ENCODE assay signal across 8 cellular contexts in the genomic region with DNA sequence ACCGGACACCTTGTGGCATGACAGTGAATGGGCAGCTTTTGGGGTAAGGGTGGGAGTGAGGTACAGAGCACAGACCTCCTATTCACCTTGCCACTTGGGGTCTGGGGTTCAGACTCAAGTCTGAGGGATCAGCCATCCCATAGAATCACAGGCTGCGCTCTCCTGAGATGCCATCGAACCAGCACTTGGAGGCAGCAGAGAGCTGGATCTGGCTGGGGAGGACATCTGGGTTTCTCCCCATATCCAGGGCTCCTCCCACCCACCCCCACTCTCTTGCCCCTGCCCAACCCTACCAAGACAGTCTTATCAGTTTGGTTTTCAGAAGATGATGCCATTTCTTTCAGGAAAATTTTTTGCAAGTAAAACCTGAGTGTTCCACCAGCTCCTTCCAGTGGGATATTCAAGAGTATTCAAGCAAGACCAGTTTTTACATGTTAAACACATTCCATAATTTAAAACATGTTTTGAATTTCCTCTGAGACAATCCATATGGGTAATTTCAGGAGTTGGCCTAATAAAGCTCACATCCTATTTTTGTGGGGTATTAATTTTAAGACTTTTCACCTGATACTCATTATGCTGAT. TPM values are rescaled to one million over a fixed set of nuclear protein-coding genes. Genes with fewer than 3 reads are reported as not detected.
A peak's percentile ranks its signal among the peaks of the same experiment; 100 is the strongest.
DNase-seq lines count a peak whose midpoint lies in the region; ATAC-seq and TF ChIP-seq lines count a peak whose summit lies in the region.

No MANE protein-coding gene starts in this region.

- peaks cover 1% of the 10 kb centered on the region for H3K27me3 Mint-ChIP-seq in activated CD4-positive, alpha-beta memory T cell treated with anti-CD3 and anti-CD28 coated beads for 36 hours

- H3K4me1 ChIP-seq in A673 (ENCODE audit: insufficient read depth, low read length, poor library complexity, severe bottlenecking), result no peaks in the 10 kb centered on the region

- ATAC-seq in HG03432 (IDR thresholded peaks at IDR 0.05; ENCODE audit: unreplicated experiment), result no peak
- no peak for ATAC-seq in HG02852 (IDR thresholded peaks at IDR 0.05; ENCODE audit: unreplicated experiment)

- no peak overlapping the region for H3K4me3 Mint-ChIP-seq in activated CD4-positive, alpha-beta memory T cell treated with anti-CD3 and anti-CD28 coated beads for 36 hours

- H3K9me3 Mint-ChIP-seq in activated CD4-positive, alpha-beta memory T cell treated with anti-CD3 and anti-CD28 coated beads for 36 hours, result no peaks in the 10 kb centered on the region

- H3K4me1 Mint-ChIP-seq in activated CD4-positive, alpha-beta memory T cell treated with anti-CD3 and anti-CD28 coated beads for 36 hours (ENCODE audit: low read depth), result peaks cover under 1% of the 10 kb centered on the region

- peak; percentile 64 for TF ChIP-seq CTCF in A673 (conservative IDR thresholded peaks at IDR 0.05; ENCODE audit: low read depth, low read length)
- TF ChIP-seq CTCF in fibroblast of pulmonary artery (IDR thresholded peaks at IDR 0.05; ENCODE audit: low read length, missing control alignments), result peak; percentile 78

- H3K9me3 ChIP-seq in A673 (ENCODE audit: low read depth, low read length, poor library complexity, severe bottlenecking), result no peaks in the 10 kb centered on the region

- no peaks in the 10 kb centered on the region for H3K36me3 Mint-ChIP-seq in activated CD4-positive, alpha-beta memory T cell treated with anti-CD3 and anti-CD28 coated beads for 36 hours

- H3K4me3 ChIP-seq in A673 (ENCODE audit: low read depth, low read length, poor library complexity, severe bottlenecking), result no peak overlapping the region
- H3K4me3 ChIP-seq in fibroblast of pulmonary artery (replicated peaks; ENCODE audit: low read depth, low read length), result no peak overlapping the region

- CTCF ChIA-PET in A673 (lab: Charles Lee), result interaction anchor here (0.5 to 2.1 kb wide), 4 partner anchors 18 to 204 kb away, joined by 3 to 19 read pairs (median 10); no protein-coding TSS in a partner anchor
- CTCF ChIA-PET in activated CD4-positive, alpha-beta memory T cell treated with anti-CD3 and anti-CD28 coated beads for 36 hours (lab: Charles Lee), result interaction anchor here (0.7 to 8.3 kb wide), 8 partner anchors 10 to 172 kb away, joined by 3 to 70 read pairs (median 3); no protein-coding TSS in a partner anchor

- H3K36me3 ChIP-seq in A673 (ENCODE audit: insufficient read depth, low read length, poor library complexity, severe bottlenecking), result no peaks in the 10 kb centered on the region

- no TSS peak for BruUV-seq in A673 (replicated peaks; lab: Mats Ljungman, UMichigan)

- DNase-seq in A673 (ENCODE audit: low spot score) (peak; percentile 71), GM03348 (ENCODE audit: low spot score) (peak; percentile 91), NCI-H128 (lab: John Stamatoyannopoulos, UW; ENCODE audit: unreplicated experiment) (peak; percentile 13), fibroblast of pulmonary artery (ENCODE audit: low read depth) (peak; percentile 67), occipital lobe (lab: John Stamatoyannopoulos, UW) (peak; percentile 37)
- DNase-seq in activated CD4-positive, alpha-beta memory T cell treated with anti-CD3 and anti-CD28 coated beads for 36 hours, result peak; percentile 71

- intact Hi-C loops in A673 (cut with micrococcal nuclease; ENCODE audit: unreplicated experiment), result loop anchor here (1.0 to 10.0 kb wide), 3 partner anchors 38 to 339 kb away; no protein-coding TSS in a partner anchor
- intact Hi-C loops in activated CD4-positive, alpha-beta memory T cell treated with anti-CD3 and anti-CD28 coated beads for 36 hours (cut with micrococcal nuclease), result loop anchor here (1.0 to 2.0 kb wide), 2 partner anchors 38 to 151 kb away; no protein-coding TSS in a partner anchor

- H3K27me3 ChIP-seq in A673 (replicated peaks; ENCODE audit: insufficient read depth, low read depth, low read length, poor library complexity), result no peaks in the 10 kb centered on the region

- POLR2A ChIA-PET in A673 (lab: Charles Lee; ENCODE audit: low non-redundant PET), result interaction anchor here (0.6 kb wide), 1 partner anchor 99 kb away, joined by 4 read pairs; a partner anchor contains a TSS
- POLR2A ChIA-PET in activated CD4-positive, alpha-beta memory T cell treated with anti-CD3 and anti-CD28 coated beads for 36 hours (lab: Charles Lee), result no interaction called here

- H3K27ac ChIP-seq in A673 (ENCODE audit: low read depth, low read length, poor library complexity, severe bottlenecking), result no peak overlapping the region

- no peak overlapping the region for H3K27ac Mint-ChIP-seq in activated CD4-positive, alpha-beta memory T cell treated with anti-CD3 and anti-CD28 coated beads for 36 hours

RNA-seq across cellular contexts. Expression of a gene that starts 29.2 kb away (rescaled TPM):
- not detected in 2 replicates for total RNA-seq in A673 (2021)
- not detected for total RNA-seq in activated CD4-positive, alpha-beta memory T cell treated with anti-CD3 and anti-CD28 coated beads for 36 hours
- not detected for total RNA-seq in occipital lobe

RNA-seq across cellular contexts. Expression of a gene that starts 33.2 kb away (rescaled TPM):
- total RNA-seq in A673 (2021), result not detected in 2 replicates
- total RNA-seq in activated CD4-positive, alpha-beta memory T cell treated with anti-CD3 and anti-CD28 coated beads for 36 hours, result under 1 TPM in 1 of 2 experiments, not detected in 1; 0.07 TPM
- total RNA-seq in occipital lobe, result not detected

Comparison
In these comparisons a context has a peak if more than half of its experiments do, and no peak if none do; other contexts are left out.
1. DNase-seq: peak in every context shown above with its lines; median percentile 91 in GM03348; 71 in A673; 71 in activated CD4-positive, alpha-beta memory T cell treated with anti-CD3 and anti-CD28 coated beads for 36 hours; 67 in fibroblast of pulmonary artery; 37 in occipital lobe; 13 in NCI-H128.